In the genomic region with DNA sequence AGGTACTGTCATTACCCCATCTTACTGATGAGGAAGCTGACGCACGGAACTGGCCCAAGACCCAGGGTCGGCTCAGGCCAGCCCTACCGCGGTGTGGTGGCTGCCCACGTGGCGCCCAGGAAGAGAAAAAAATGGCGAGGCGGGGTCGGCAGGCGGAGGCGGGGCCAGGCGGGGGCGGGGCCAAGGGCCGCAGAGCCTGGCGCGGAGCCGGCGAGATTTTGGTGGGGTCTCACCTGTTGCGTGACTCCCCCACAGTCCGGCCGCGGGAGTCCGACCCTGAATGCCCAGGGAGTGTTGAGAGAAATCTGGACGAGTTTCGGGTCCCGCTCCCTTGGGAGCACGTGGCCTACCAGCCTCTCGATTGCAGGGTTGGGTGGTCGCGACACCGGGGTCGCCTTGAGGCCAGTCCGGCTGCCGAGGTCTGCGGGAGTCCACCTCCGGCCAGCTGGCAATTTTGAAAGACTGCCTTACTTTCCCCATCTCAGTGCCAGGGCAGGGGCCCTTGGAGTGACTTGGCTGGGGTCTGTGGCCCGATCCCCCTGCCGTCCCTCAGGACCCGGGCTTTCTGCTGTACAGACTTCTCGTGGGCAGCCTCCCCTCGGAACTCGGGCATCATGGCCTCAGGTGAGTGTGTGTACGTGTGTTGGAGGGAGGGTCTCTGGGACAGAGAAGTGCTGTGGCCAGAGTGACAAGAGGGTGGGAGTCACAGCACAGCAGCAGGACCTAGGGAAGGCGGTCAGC, we compare ENCODE assay signal across 8 cellular contexts. TPM values are rescaled to one million over a fixed set of nuclear protein-coding genes. Genes with fewer than 3 reads are reported as not detected.
DNase-seq lines count a peak whose midpoint lies in the region; ATAC-seq, FAIRE-seq and TF ChIP-seq lines count a peak whose summit lies in the region.

AMPD2 (plus strand) TSS at position 183 of the 741 bp plus-strand sequence. CDS start 1,339 bp downstream, outside the sequence.

- H2BK12ac ChIP-seq in H1 (ENCODE audit: low read depth, low read length) = peak within 1 kb of the TSS; percentile 91

- peaks cover 17% of the 10 kb centered on the region for H3K79me1 ChIP-seq in H1 (ENCODE audit: low read depth, low read length)

- TF ChIP-seq EP300 in H1 (IDR thresholded peaks at IDR 0.05; ENCODE audit: borderline replicate concordance in 1 of 2, low read depth in 2 of 2, low read length in 2 of 2) = no peak

- peak within 1 kb of the TSS; percentile 16; the same call in 1 of the 2 replicates for H3K27ac ChIP-seq in H1 (ENCODE audit: low read depth, low read length)

- H3K23ac ChIP-seq in H1 (ENCODE audit: insufficient read length) = peak within 1 kb of the TSS; percentile 1

- H2BK5ac ChIP-seq in H1 (ENCODE audit: low read depth, low read length) = peak within 1 kb of the TSS; percentile 86; the same call in 1 of the 2 replicates

- no peak within 1 kb of the TSS for H2BK20ac ChIP-seq in H1 (ENCODE audit: low read length)

- H3K9me3 ChIP-seq in H1 (ENCODE audit: insufficient read depth in 2 of 2, low read depth in 1 of 2, low read length in 1 of 2) = no peaks in the 10 kb centered on the region

- TF ChIP-seq CTCF in AG04449 (IDR thresholded peaks at IDR 0.05; ENCODE audit: insufficient read depth, low read length, missing control alignments) (no peak), H1 (IDR thresholded peaks at IDR 0.05; ENCODE audit: control extremely low read depth in 1 of 3, insufficient read depth in 1 of 3, low read depth in 1 of 3, low read length in 3 of 3) (no peak)

- peaks cover 16% of the 10 kb centered on the region for H3K23me2 ChIP-seq in H1 (ENCODE audit: low read depth, low read length)

- peaks cover 5 to 22% of the 10 kb centered on the region in 2 experiments for H4K20me1 ChIP-seq in H1 (replicated peaks in 1 of 2; ENCODE audit: control insufficient read depth in 1 of 2, insufficient read depth in 2 of 2, low read length in 2 of 2)

- H2BK120ac ChIP-seq in H1 (replicated peaks; ENCODE audit: low read depth, low read length) = no peak within 1 kb of the TSS

- no peaks in the 10 kb centered on the region for H3K27me3 ChIP-seq in H1 (replicated peaks in 1 of 4; ENCODE audit: control insufficient read depth in 3 of 4, extremely low read depth in 1 of 4, insufficient read depth in 3 of 4, low read length in 3 of 4)

- H4K91ac ChIP-seq in H1 (replicated peaks; ENCODE audit: insufficient read length, low read length) = peak within 1 kb of the TSS; percentile 58

- peak within 1 kb of the TSS; percentile 13; the same call in 1 of the 2 replicates for H2BK15ac ChIP-seq in H1 (ENCODE audit: low read length)

- CTCF ChIA-PET in AG04449 (lab: Yijun Ruan, JAX) = interaction anchor here (0.6 to 21.8 kb wide), 9 partner anchors 18 to 157 kb away, joined by 3 to 371 read pairs (median 5); partner anchors contain the start of genes GNAI3 and GPR61
- CTCF ChIA-PET in H1 (lab: Charles Lee; ENCODE audit: partially characterized antibody) = interaction anchor here (0.8 to 1.7 kb wide), 11 partner anchors 12 to 337 kb away, joined by 3 to 9 read pairs (median 3); partner anchors contain the start of gene PSRC1

- TF ChIP-seq POLR2A in GM18526 (IDR thresholded peaks at IDR 0.05; ENCODE audit: extremely low read depth, insufficient read length) (peak; percentile 77), H1 (IDR thresholded peaks at IDR 0.05; ENCODE audit: control extremely low read depth in 1 of 2, low read depth in 2 of 2, low read length in 2 of 2) (peak in 1 of 2 experiments; percentile 54; a peak in 1 of 3 replicates)

- peak; percentile 49 for ATAC-seq in HG03097 (IDR thresholded peaks at IDR 0.05; ENCODE audit: low FRiP score, unreplicated experiment)

- peak within 1 kb of the TSS; percentile 64 for H3K56ac ChIP-seq in H1 (replicated peaks; ENCODE audit: insufficient read length, low read depth, low read length)

- H4K5ac ChIP-seq in H1 (ENCODE audit: insufficient read length, low read depth, low read length) = peak within 1 kb of the TSS; percentile 49

- no peak for DNase-seq in AG04449 (ENCODE audit: low read depth, low spot score)
- peak; percentile 57 for DNase-seq in NCI-H774 (lab: John Stamatoyannopoulos, UW)
- DNase-seq in activated CD8-positive, alpha-beta memory T cell treated with anti-CD3 and anti-CD28 coated beads for 24 hours = peak; percentile 90
- DNase-seq in H1 (ENCODE audit: low read depth in 1 of 2, low spot score in 2 of 2) = peak in 1 of 2 experiments; percentile 87
- DNase-seq in mesenteric fat pad (ENCODE audit: low spot score) = peak; percentile 94
- DNase-seq in stimulated activated CD8-positive, alpha-beta memory T cell treated with anti-CD3 and anti-CD28 coated beads, Interleukin-15, amount 100 ng/mL, for 48 hours (ENCODE audit: low read depth in 2 of 2) = peak; percentile 61 to 70

- H3K79me2 ChIP-seq in H1 (ENCODE audit: control insufficient read depth in 1 of 2, insufficient read depth in 2 of 2, low read length in 2 of 2) = peaks cover 0 to 37% of the 10 kb centered on the region in 2 experiments; a peak in 2 of 4 replicates

- no peak within 1 kb of the TSS for H2AK5ac ChIP-seq in H1 (ENCODE audit: low read depth, low read length)

- H3K4me3 ChIP-seq in AG04449 (ENCODE audit: low read depth, low read length) (peak within 1 kb of the TSS; percentile 90), H1 (ENCODE audit: extremely low read depth in 1 of 4, insufficient read depth in 2 of 4, low read depth in 3 of 4, low read length in 4 of 4) (peak within 1 kb of the TSS; percentile 69 to 85 (median 78))

- H3K36me3 ChIP-seq in H1 (ENCODE audit: control insufficient read depth in 2 of 4, insufficient read depth in 4 of 4, low read length in 3 of 4) = no peaks in the 10 kb centered on the region

- H4K8ac ChIP-seq in H1 (ENCODE audit: extremely low read depth, insufficient read depth, low read length) = peak within 1 kb of the TSS; percentile 88; the same call in 1 of the 2 replicates

- peak within 1 kb of the TSS in 3 of 4 experiments; percentile 43 to 74 (median 65); a peak in 6 of 7 replicates for H3K9ac ChIP-seq in H1 (replicated peaks in 1 of 4; ENCODE audit: extremely low read depth in 1 of 4, low read depth in 3 of 4, low read length in 3 of 4)

- H3K4ac ChIP-seq in H1 (replicated peaks; ENCODE audit: insufficient read length, low read depth, low read length) = peak within 1 kb of the TSS; percentile 81

- POLR2A ChIA-PET in AG04449 (lab: Yijun Ruan, JAX) (interaction anchor here (2.4 kb wide), 1 partner anchor 71 kb away, joined by 25 read pairs; the partner anchor contains the start of gene GNAI3), H1 (lab: Charles Lee; ENCODE audit: partially characterized antibody) (interaction anchor here (0.6 to 2.5 kb wide), 12 partner anchors 8 to 246 kb away, joined by 3 to 18 read pairs (median 5); partner anchors contain the start of gene GNAI3)

- FAIRE-seq in H1 (lab: Jason Lieb, UNC) = no peak

- H3K4me1 ChIP-seq in H1 (replicated peaks in 1 of 4; ENCODE audit: control insufficient read depth in 3 of 4, insufficient read depth in 4 of 4, low read length in 3 of 4) = peaks cover 4 to 25% (median 12%) of the 10 kb centered on the region in 4 experiments

- H3K4me2 ChIP-seq in H1 (ENCODE audit: insufficient read depth in 1 of 2, low read depth in 2 of 2, low read length in 2 of 2) = peak within 1 kb of the TSS; percentile 91 to 94

- H3K14ac ChIP-seq in H1 (ENCODE audit: insufficient read length) = no peak within 1 kb of the TSS

- peak within 1 kb of the TSS; percentile 96 for H3K18ac ChIP-seq in H1 (ENCODE audit: extremely low read depth, low read length)

- peak within 1 kb of the TSS; percentile 99 for H2AFZ ChIP-seq in H1 (ENCODE audit: low read length)

- no peak for TF ChIP-seq RAD21 in H1 (IDR thresholded peaks at IDR 0.05 in 1 of 2, conservative IDR thresholded peaks at IDR 0.05 in 1 of 2; ENCODE audit: low read depth in 2 of 2, low read length in 2 of 2)

- 2% methylated on average over 27 of the region's 45 CpGs; no CpG with 5 or more reads in 1 of the 2 experiments for WGBS in H1 (ENCODE audit: extremely low coverage in 1 of 2, insufficient coverage in 1 of 2, insufficient read length in 1 of 2, insufficient replicate concordance in 2 of 2, low coverage in 1 of 2, low lambda C conversion rate in 2 of 2, missing lambda C conversion rate in 1 of 2), 2 experiments

TF ChIP-seq in H1, 55 proteins besides CTCF, POLR2A, EP300 and RAD21 (continues in another document):
- no peak for TF ChIP-seq SRF (IDR thresholded peaks at IDR 0.05; ENCODE audit: low read depth, low read length)
- peak; percentile 61; the same call in 1 of the 2 replicates for TF ChIP-seq POLR2AphosphoS5 (IDR thresholded peaks at IDR 0.05; ENCODE audit: low read depth, low read length)
- TF ChIP-seq SIN3A (conservative IDR thresholded peaks at IDR 0.05 in 1 of 2, IDR thresholded peaks at IDR 0.05 in 1 of 2; ENCODE audit: low read depth in 1 of 2, low read length in 2 of 2) = peak in 1 of 2 experiments; percentile 87; a peak in 2 of 4 replicates
- no peak for TF ChIP-seq SIX5 (IDR thresholded peaks at IDR 0.05; ENCODE audit: low read depth, low read length)
- no peak for TF ChIP-seq RNF2 (IDR thresholded peaks at IDR 0.05; ENCODE audit: borderline replicate concordance, low read depth, low read length, missing control alignments, poor library complexity, severe bottlenecking)
- TF ChIP-seq PHF8 (conservative IDR thresholded peaks at IDR 0.05; ENCODE audit: low read depth, low read length) = peak; percentile 77
- peak; percentile 97 for TF ChIP-seq MAX (IDR thresholded peaks at IDR 0.05)
- no peak for TF ChIP-seq JUN (IDR thresholded peaks at IDR 0.05; ENCODE audit: low read depth, low read length)
- peak; percentile 55 for TF ChIP-seq ASH2L (IDR thresholded peaks at IDR 0.05; ENCODE audit: low read length)
- TF ChIP-seq FOSL1 (IDR thresholded peaks at IDR 0.05; ENCODE audit: insufficient read depth, low read depth, low read length) = no peak
- peak; percentile 68 for TF ChIP-seq TAF1 (IDR thresholded peaks at IDR 0.05; ENCODE audit: low read depth, low read length)
- TF ChIP-seq HDAC2 (IDR thresholded peaks at IDR 0.05; ENCODE audit: borderline replicate concordance in 1 of 2, low read depth in 2 of 2, low read length in 2 of 2) = peak in 1 of 2 experiments; percentile 38; a peak in 1 of 4 replicates

RNA-seq across cellular contexts. Expression of gene AMPD2, which starts in this region (rescaled TPM):
- total RNA-seq in H1 (2021; fragmentation: NEBNext Ultra II Directional; extraction: Animal tissue kit (Norgen Biotek cat#: 25700)) = 67.7 and 69.4 TPM in 2 replicates
- polyA plus RNA-seq in H1 (2011; rRNA removed) = 37.2 and 52.8 TPM in 2 replicates
- 37.9 TPM for polyA plus RNA-seq in H1 (2011; cell fraction: cytosol; rRNA removed)
- 294 TPM for polyA plus RNA-seq in H1 (2011; cell fraction: nucleus; rRNA removed)
- 48.2 to 52.4 TPM (median 49.0 TPM) in 4 replicates for polyA plus RNA-seq in H1 (2012, experiment 1 of 2)
- polyA plus RNA-seq in H1 (2012, experiment 2 of 2) = 39.0 TPM
- polyA plus RNA-seq in H1 (2013, experiment 1 of 2) = 28.5 TPM
- 27.0 TPM for polyA plus RNA-seq in H1 (2013, experiment 2 of 2)
- 47.4 and 58.0 TPM in 2 replicates for polyA minus RNA-seq in H1 (2011; rRNA and poly(A)+ RNA removed)
- 29.3 TPM for polyA minus RNA-seq in H1 (2011; cell fraction: cytosol; rRNA and poly(A)+ RNA removed)
- 60.7 TPM for polyA minus RNA-seq in H1 (2011; cell fraction: nucleus; rRNA and poly(A)+ RNA removed)
- 63.1 TPM for total RNA-seq in mesenteric fat pad
